1 cellular context compared by ENCODE assay signal in the genomic region with DNA sequence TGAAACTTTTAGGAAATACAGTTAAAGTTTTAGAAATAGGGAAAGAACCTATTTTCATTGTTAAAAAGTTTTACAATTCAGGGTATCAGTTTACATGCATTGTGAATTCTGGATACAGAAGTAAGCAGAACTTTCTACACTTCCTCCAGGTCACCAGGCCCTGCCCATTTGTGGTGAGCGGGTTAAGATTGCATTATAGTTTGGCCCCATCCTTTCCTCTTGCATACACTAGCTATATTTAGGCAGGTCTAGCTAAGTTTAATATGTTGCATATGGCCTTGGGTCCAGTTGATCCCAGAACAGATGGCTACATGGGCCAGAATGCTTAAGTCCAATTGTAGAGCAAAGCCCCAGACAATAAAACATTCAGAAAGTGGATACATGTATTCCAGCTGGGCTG.
TF ChIP-seq lines count a peak whose summit lies in the region.

No MANE protein-coding gene starts in this region.

TF ChIP-seq in HepG2, 621 proteins besides CTCF, POLR2A, EP300 and RAD21 (continued from another document):
- TF ChIP-seq ARNTL (CRISPR knock-in tag; IDR thresholded peaks at IDR 0.05) (no peak), THYN1 (CRISPR knock-in tag; IDR thresholded peaks at IDR 0.05; ENCODE audit: borderline replicate concordance, low read depth) (no peak), ZNF143 (CRISPR knock-in tag; IDR thresholded peaks at IDR 0.05) (no peak), REXO4 (CRISPR knock-in tag; IDR thresholded peaks at IDR 0.05; ENCODE audit: borderline replicate concordance) (no peak)
- TF ChIP-seq, protein P1, sequence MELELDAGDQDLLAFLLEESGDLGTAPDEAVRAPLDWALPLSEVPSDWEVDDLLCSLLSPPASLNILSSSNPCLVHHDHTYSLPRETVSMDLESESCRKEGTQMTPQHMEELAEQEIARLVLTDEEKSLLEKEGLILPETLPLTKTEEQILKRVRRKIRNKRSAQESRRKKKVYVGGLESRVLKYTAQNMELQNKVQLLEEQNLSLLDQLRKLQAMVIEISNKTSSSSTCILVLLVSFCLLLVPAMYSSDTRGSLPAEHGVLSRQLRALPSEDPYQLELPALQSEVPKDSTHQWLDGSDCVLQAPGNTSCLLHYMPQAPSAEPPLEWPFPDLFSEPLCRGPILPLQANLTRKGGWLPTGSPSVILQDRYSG (CRISPR knock-in tag; IDR thresholded peaks at IDR 0.05) = no peak
- TF ChIP-seq, protein P2, sequence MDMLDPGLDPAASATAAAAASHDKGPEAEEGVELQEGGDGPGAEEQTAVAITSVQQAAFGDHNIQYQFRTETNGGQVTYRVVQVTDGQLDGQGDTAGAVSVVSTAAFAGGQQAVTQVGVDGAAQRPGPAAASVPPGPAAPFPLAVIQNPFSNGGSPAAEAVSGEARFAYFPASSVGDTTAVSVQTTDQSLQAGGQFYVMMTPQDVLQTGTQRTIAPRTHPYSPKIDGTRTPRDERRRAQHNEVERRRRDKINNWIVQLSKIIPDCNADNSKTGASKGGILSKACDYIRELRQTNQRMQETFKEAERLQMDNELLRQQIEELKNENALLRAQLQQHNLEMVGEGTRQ (IDR thresholded peaks at IDR 0.05; ENCODE audit: low read depth, low read length) = no peak
- TF ChIP-seq, protein P2 (CRISPR knock-in tag; IDR thresholded peaks at IDR 0.05; ENCODE audit: borderline replicate concordance) = no peak
TF ChIP-seq in HepG2: peak in this region for 0.
